ENCODE assay signal across 10 cellular contexts in the genomic region with DNA sequence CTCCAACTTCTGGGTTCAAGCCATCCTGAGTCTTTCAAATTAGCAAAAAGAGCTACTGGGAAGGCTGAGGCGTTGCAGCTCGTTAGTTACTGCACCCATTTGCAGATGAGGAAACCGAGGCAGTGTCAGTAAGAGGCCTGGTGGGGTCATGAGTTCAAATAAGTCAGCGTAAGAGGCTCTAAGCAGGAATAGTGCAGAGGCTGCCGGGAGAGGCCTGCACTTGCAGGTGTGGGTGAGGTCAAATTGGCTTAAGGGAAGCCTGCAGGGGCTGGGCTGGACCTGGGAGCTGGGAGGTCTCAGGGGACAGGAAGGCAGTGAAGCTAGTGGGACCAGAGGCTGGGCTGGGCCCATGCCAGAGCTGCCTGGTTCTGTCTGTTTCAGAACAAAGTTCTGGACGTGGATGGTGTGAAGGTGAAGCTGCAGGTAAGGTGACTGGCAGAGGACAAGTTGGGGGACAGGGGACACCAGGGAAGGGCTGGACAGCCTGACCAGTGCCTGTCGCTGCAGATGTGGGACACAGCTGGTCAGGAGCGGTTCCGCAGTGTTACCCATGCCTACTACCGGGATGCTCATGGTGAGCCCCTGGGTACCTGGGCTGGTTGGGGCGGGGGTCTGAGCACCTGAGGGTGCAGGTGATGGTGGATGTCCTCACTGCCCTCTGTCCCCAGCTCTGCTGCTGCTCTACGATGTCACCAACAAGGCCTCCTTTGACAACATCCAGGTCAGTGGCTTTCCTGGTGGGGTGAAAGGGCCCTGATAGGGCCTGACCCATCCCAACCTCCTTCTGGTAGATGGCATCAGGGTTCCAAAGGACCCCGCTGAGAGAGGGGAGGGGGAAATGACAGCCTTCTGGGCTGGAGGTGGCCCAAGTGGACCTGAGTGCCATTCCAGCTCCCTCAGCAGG. TPM values are rescaled to one million over a fixed set of nuclear protein-coding genes. Genes with fewer than 3 reads are reported as not detected.
DNase-seq lines count a peak whose midpoint lies in the region; TF ChIP-seq lines count a peak whose summit lies in the region.
"Had no signal": no experiment of that assay in that cellular context is flagged by ENCODE, and none has a peak within 500 bp of the region (broad histone marks: within the 10 kb centered on the region; RNA-seq: fewer than 3 reads in every experiment).

No MANE protein-coding gene starts in this region.

- DNase-seq in activated CD4-positive, alpha-beta T cell treated with anti-CD3 and anti-CD28 coated beads, Interleukin-2, amount 10 ng/mL, durations not matched to agents 24 days and 14 days: no peak
- no peak for DNase-seq in activated CD4-positive, alpha-beta T cell treated with anti-CD3 and anti-CD28 coated beads for 48 hours
- DNase-seq in erythroblast (lab: John Stamatoyannopoulos, UW) (no peak), NCI-H510A treated with DMSO at 0.1 percent for 48 hours (lab: John Stamatoyannopoulos, UW) (no peak), NCI-H526 (lab: John Stamatoyannopoulos, UW) (no peak), GM13977 (ENCODE audit: low spot score) (no peak)
- peak; percentile 22 for DNase-seq in stimulated activated CD4-positive, alpha-beta T cell treated with anti-CD3 and anti-CD28 coated beads, Interleukin-4, amount 100 ng/mL, for 24 hours
- DNase-seq: activated gamma-delta T cell treated with Interleukin-2 at 50 U/mL for 16 hours had no signal

- no peaks in the 10 kb centered on the region for H3K9me3 Mint-ChIP-seq in activated CD4-positive, alpha-beta T cell treated with anti-CD3 and anti-CD28 coated beads, Interleukin-2, amount 10 ng/mL, durations not matched to agents 24 days and 14 days

- intact Hi-C loops in activated CD4-positive, alpha-beta T cell treated with anti-CD3 and anti-CD28 coated beads, Interleukin-2, amount 10 ng/mL, durations not matched to agents 24 days and 14 days (cut with micrococcal nuclease): no loop called here

- in situ Hi-C loops in GM13977 (cut with MboI; ENCODE audit: low pct_unique_long_range_greater_than_20kb, low sequenced_read_pairs, unreplicated experiment): no loop called here

- TF ChIP-seq POLR2A in erythroblast (IDR thresholded peaks at IDR 0.05; ENCODE audit: low read length): peak; percentile 36

- peak overlapping the region; percentile 92 for H3K4me3 Mint-ChIP-seq in activated CD4-positive, alpha-beta T cell treated with anti-CD3 and anti-CD28 coated beads, Interleukin-2, amount 10 ng/mL, durations not matched to agents 24 days and 14 days

- H3K4me1 Mint-ChIP-seq in activated CD4-positive, alpha-beta T cell treated with anti-CD3 and anti-CD28 coated beads, Interleukin-2, amount 10 ng/mL, durations not matched to agents 24 days and 14 days: peaks cover 15% of the 10 kb centered on the region

- peaks cover 5% of the 10 kb centered on the region for H3K27me3 Mint-ChIP-seq in activated CD4-positive, alpha-beta T cell treated with anti-CD3 and anti-CD28 coated beads, Interleukin-2, amount 10 ng/mL, durations not matched to agents 24 days and 14 days

- H3K27ac Mint-ChIP-seq in activated CD4-positive, alpha-beta T cell treated with anti-CD3 and anti-CD28 coated beads, Interleukin-2, amount 10 ng/mL, durations not matched to agents 24 days and 14 days: peak overlapping the region; percentile 69

- no peak for TF ChIP-seq CTCF in GM13977 (IDR thresholded peaks at IDR 0.05; ENCODE audit: extremely low read depth, insufficient read depth, missing control alignments)

- peaks cover 45% of the 10 kb centered on the region for H3K36me3 Mint-ChIP-seq in activated CD4-positive, alpha-beta T cell treated with anti-CD3 and anti-CD28 coated beads, Interleukin-2, amount 10 ng/mL, durations not matched to agents 24 days and 14 days (ENCODE audit: low read depth)

TF ChIP-seq in PFSK-1, 5 proteins besides CTCF, POLR2A, EP300 and RAD21:
- TF ChIP-seq SIN3A (IDR thresholded peaks at IDR 0.05; ENCODE audit: borderline replicate concordance, insufficient read depth, low read length) (0 out of 2 replicates have a peak, but pooled peaks have one; percentile 8), TAF1 (IDR thresholded peaks at IDR 0.05; ENCODE audit: borderline replicate concordance, insufficient read depth, low read length) (no peak), POLR2AphosphoS5 (IDR thresholded peaks at IDR 0.05; ENCODE audit: low read depth, low read length) (peak; percentile 78)

RNA-seq across cellular contexts. Expression of gene RAB26, which starts 3.0 kb away (rescaled TPM):
- total RNA-seq in activated CD4-positive, alpha-beta T cell treated with anti-CD3 and anti-CD28 coated beads, Interleukin-2, amount 10 ng/mL, durations not matched to agents 24 days and 14 days: 0.83 and 1.0 TPM in 2 replicates
- polyA plus RNA-seq in PFSK-1 (2012; ENCODE audit: insufficient read length, low read depth): 3.9 TPM
- total RNA-seq: tibial nerve had no signal

RNA-seq across cellular contexts. Expression of gene TRAF7, which starts 4.1 kb away (rescaled TPM):
- 68.7 and 80.3 TPM in 2 replicates for total RNA-seq in activated CD4-positive, alpha-beta T cell treated with anti-CD3 and anti-CD28 coated beads, Interleukin-2, amount 10 ng/mL, durations not matched to agents 24 days and 14 days
- 70.8 TPM for polyA plus RNA-seq in PFSK-1 (2012; ENCODE audit: insufficient read length, low read depth)

RNA-seq across cellular contexts. Expression of gene PKD1, which starts 15.7 kb away (rescaled TPM):
- 91.4 and 93.3 TPM in 2 replicates for total RNA-seq in activated CD4-positive, alpha-beta T cell treated with anti-CD3 and anti-CD28 coated beads, Interleukin-2, amount 10 ng/mL, durations not matched to agents 24 days and 14 days
- 277 TPM for polyA plus RNA-seq in PFSK-1 (2012; ENCODE audit: insufficient read length, low read depth)

RNA-seq across cellular contexts. Expression of gene CASKIN1, which starts 45.0 kb away (rescaled TPM):
- total RNA-seq in activated CD4-positive, alpha-beta T cell treated with anti-CD3 and anti-CD28 coated beads, Interleukin-2, amount 10 ng/mL, durations not matched to agents 24 days and 14 days: 2.2 and 2.3 TPM in 2 replicates
- polyA plus RNA-seq in PFSK-1 (2012; ENCODE audit: insufficient read length, low read depth): 7.1 TPM

RNA-seq across cellular contexts. Expression of gene MLST8, which starts 53.8 kb away (rescaled TPM):
- 65.2 and 70.3 TPM in 2 replicates for total RNA-seq in activated CD4-positive, alpha-beta T cell treated with anti-CD3 and anti-CD28 coated beads, Interleukin-2, amount 10 ng/mL, durations not matched to agents 24 days and 14 days
- polyA plus RNA-seq in PFSK-1 (2012; ENCODE audit: insufficient read length, low read depth): 308 TPM
